ENCODE assay signal across 8 cellular contexts in the genomic region with DNA sequence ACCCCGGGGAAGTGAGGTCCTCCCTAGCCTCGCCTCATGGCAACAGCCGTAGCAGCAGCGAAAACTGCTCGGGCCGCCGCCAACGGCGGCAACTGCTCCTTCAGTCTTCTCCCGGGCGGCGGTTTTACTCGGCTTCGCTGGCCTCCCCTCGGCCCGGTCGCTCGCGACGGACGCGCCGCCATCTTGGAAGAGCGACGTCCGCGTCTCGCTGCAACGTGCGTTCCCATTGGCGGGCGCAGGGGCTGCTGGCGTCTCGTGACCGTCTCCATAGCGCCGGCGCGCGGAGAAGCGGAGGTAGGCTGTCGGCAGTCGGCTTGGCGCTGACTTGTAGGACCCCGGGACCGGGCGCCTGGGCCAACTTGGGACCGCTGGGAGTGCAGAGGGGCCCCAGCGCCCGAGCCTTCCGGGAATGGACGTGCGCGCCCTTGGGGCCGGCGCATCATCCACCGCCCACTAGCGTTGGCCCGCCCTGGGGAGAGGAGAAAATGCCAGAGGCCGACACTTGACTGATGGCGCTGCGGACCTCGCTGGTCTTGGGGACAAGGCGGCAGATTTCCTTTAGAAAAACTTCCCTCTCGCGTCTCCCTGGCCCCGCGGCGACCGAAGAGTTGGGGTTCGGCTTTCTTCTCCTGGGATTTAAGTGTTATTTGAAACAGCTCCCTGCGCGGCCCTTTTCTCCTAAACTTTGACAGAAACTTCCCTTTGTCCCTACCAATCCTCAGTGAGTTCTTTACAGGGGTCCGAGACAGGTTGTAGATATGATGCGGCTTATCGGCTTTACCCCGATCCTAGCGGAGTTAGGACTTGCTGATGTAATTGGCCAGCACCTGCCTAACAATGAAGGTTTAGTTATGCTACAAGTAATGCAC. TPM values are rescaled to one million over a fixed set of nuclear protein-coding genes. Genes with fewer than 3 reads are reported as not detected.
A peak's percentile ranks its signal among the peaks of the same experiment; 100 is the strongest.
DNase-seq lines count a peak whose midpoint lies in the region; ATAC-seq and TF ChIP-seq lines count a peak whose summit lies in the region.

A gene with protein sequence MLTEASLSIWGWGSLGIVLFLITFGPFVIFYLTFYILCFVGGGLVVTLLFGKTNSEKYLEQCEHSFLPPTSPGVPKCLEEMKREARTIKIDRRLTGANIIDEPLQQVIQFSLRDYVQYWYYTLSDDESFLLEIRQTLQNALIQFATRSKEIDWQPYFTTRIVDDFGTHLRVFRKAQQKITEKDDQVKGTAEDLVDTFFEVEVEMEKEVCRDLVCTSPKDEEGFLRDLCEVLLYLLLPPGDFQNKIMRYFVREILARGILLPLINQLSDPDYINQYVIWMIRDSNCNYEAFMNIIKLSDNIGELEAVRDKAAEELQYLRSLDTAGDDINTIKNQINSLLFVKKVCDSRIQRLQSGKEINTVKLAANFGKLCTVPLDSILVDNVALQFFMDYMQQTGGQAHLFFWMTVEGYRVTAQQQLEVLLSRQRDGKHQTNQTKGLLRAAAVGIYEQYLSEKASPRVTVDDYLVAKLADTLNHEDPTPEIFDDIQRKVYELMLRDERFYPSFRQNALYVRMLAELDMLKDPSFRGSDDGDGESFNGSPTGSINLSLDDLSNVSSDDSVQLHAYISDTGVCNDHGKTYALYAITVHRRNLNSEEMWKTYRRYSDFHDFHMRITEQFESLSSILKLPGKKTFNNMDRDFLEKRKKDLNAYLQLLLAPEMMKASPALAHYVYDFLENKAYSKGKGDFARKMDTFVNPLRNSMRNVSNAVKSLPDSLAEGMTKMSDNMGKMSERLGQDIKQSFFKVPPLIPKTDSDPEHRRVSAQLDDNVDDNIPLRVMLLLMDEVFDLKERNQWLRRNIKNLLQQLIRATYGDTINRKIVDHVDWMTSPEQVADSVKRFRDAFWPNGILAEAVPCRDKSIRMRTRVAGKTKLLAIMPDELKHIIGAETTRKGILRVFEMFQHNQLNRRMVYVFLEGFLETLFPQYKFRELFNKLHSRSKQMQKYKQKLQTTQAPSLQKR (minus strand): TSS at position 193 of the 869 bp plus-strand sequence. CDS start 199 bp downstream, outside the sequence.

- DNase-seq in DMS53 (lab: John Stamatoyannopoulos, UW): peak; percentile 98
- peak; percentile 14 for DNase-seq in OCI-M2 (lab: John Stamatoyannopoulos, UW; ENCODE audit: unreplicated experiment)
- peak; percentile 87 for DNase-seq in activated T-cell treated with anti-CD3 and anti-CD28 coated beads for 48 hours (ENCODE audit: low read depth)
- DNase-seq in epithelial cell of proximal tubule (ENCODE audit: low read depth): no peak
- peak; percentile 91 for DNase-seq in stimulated activated CD8-positive, alpha-beta memory T cell treated with anti-CD3 and anti-CD28 coated beads, Interleukin-4, amount 100 ng/mL, for 48 hours

- peaks cover 0 to 16% of the 10 kb centered on the region in 2 donors for H3K4me1 ChIP-seq in mucosa of rectum (ENCODE audit: control insufficient read depth in 2 of 2, insufficient read depth in 2 of 2, low read length in 2 of 2)

- no peaks in the 10 kb centered on the region for H3K27me3 ChIP-seq in mucosa of rectum (ENCODE audit: control insufficient read depth in 2 of 2, insufficient read depth in 2 of 2, low read length in 2 of 2)

- TF ChIP-seq EP300 in Ishikawa (IDR thresholded peaks at IDR 0.05; ENCODE audit: borderline replicate concordance): 0 out of 2 replicates have a peak, but pooled peaks have one; percentile 23

- peak within 1 kb of the TSS; percentile 88 to 92 for H3K27ac ChIP-seq in mucosa of rectum (ENCODE audit: low read depth in 2 of 2, low read length in 2 of 2)

- peak within 1 kb of the TSS; percentile 96 to 97 for H3K9ac ChIP-seq in mucosa of rectum (ENCODE audit: low read depth in 1 of 2, low read length in 2 of 2)

- peak; percentile 16 for TF ChIP-seq CTCF in epithelial cell of proximal tubule (conservative IDR thresholded peaks at IDR 0.05; ENCODE audit: low read depth, low read length)

- H3K36me3 ChIP-seq in mucosa of rectum (ENCODE audit: control insufficient read depth in 2 of 2, insufficient read depth in 2 of 2, low read length in 2 of 2): no peaks in the 10 kb centered on the region

- H3K4me3 ChIP-seq in epithelial cell of proximal tubule (ENCODE audit: low read depth, low read length) (peak within 1 kb of the TSS; percentile 77), mucosa of rectum (ENCODE audit: low read length in 2 of 2) (peak within 1 kb of the TSS; percentile 80 to 98)

- H3K9me3 ChIP-seq in mucosa of rectum (ENCODE audit: control insufficient read depth in 2 of 2, low read length in 2 of 2): no peaks in the 10 kb centered on the region

- peak; percentile 94 for ATAC-seq in GM21576 (IDR thresholded peaks at IDR 0.05; ENCODE audit: unreplicated experiment)

- TF ChIP-seq RAD21 in Ishikawa (IDR thresholded peaks at IDR 0.05; ENCODE audit: low read depth): no peak; the same call in 1 of the 2 replicates

TF ChIP-seq in Ishikawa, 13 proteins besides CTCF, POLR2A, EP300 and RAD21:
- TF ChIP-seq, protein P1, sequence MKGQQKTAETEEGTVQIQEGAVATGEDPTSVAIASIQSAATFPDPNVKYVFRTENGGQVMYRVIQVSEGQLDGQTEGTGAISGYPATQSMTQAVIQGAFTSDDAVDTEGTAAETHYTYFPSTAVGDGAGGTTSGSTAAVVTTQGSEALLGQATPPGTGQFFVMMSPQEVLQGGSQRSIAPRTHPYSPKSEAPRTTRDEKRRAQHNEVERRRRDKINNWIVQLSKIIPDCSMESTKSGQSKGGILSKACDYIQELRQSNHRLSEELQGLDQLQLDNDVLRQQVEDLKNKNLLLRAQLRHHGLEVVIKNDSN (IDR thresholded peaks at IDR 0.05): peak; percentile 95
- TF ChIP-seq TAF1 (IDR thresholded peaks at IDR 0.05; ENCODE audit: low read depth) (peak; percentile 98), CEBPB (IDR thresholded peaks at IDR 0.05) (no peak), YY1 (IDR thresholded peaks at IDR 0.05; ENCODE audit: low read depth) (peak; percentile 95), CREB1 (IDR thresholded peaks at IDR 0.05; ENCODE audit: low read depth) (no peak; the same call in 1 of the 2 replicates), NFIC (IDR thresholded peaks at IDR 0.05) (no peak), EGR1 (IDR thresholded peaks at IDR 0.05) (0 out of 2 replicates have a peak, but pooled peaks have one; percentile 23), TCF12 (IDR thresholded peaks at IDR 0.05; ENCODE audit: low read depth) (peak; percentile 41), ZBTB7A (IDR thresholded peaks at IDR 0.05; ENCODE audit: low read depth) (no peak; the same call in 1 of the 2 replicates), TEAD4 (IDR thresholded peaks at IDR 0.05) (no peak), FOXM1 (IDR thresholded peaks at IDR 0.05; ENCODE audit: borderline replicate concordance, low read depth) (peak; percentile 47; the same call in 1 of the 2 replicates)
- TF ChIP-seq, protein P2, sequence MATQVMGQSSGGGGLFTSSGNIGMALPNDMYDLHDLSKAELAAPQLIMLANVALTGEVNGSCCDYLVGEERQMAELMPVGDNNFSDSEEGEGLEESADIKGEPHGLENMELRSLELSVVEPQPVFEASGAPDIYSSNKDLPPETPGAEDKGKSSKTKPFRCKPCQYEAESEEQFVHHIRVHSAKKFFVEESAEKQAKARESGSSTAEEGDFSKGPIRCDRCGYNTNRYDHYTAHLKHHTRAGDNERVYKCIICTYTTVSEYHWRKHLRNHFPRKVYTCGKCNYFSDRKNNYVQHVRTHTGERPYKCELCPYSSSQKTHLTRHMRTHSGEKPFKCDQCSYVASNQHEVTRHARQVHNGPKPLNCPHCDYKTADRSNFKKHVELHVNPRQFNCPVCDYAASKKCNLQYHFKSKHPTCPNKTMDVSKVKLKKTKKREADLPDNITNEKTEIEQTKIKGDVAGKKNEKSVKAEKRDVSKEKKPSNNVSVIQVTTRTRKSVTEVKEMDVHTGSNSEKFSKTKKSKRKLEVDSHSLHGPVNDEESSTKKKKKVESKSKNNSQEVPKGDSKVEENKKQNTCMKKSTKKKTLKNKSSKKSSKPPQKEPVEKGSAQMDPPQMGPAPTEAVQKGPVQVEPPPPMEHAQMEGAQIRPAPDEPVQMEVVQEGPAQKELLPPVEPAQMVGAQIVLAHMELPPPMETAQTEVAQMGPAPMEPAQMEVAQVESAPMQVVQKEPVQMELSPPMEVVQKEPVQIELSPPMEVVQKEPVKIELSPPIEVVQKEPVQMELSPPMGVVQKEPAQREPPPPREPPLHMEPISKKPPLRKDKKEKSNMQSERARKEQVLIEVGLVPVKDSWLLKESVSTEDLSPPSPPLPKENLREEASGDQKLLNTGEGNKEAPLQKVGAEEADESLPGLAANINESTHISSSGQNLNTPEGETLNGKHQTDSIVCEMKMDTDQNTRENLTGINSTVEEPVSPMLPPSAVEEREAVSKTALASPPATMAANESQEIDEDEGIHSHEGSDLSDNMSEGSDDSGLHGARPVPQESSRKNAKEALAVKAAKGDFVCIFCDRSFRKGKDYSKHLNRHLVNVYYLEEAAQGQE (IDR thresholded peaks at IDR 0.05; ENCODE audit: low read depth): no peak
- TF ChIP-seq, protein P3, sequence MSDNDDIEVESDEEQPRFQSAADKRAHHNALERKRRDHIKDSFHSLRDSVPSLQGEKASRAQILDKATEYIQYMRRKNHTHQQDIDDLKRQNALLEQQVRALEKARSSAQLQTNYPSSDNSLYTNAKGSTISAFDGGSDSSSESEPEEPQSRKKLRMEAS (IDR thresholded peaks at IDR 0.05): peak; percentile 75; the same call in 1 of the 2 replicates
TF ChIP-seq in Ishikawa: peak in this region for 7.

RNA-seq across cellular contexts. Expression of the gene that starts here (rescaled TPM):
- 10.8 and 26.0 TPM in 2 replicates for total RNA-seq in epithelial cell of proximal tubule
